Comparison of ENCODE assay signal across 8 cellular contexts in genomic region chr6:157644043-157644810, GRCh38.
DNase-seq lines count a peak whose midpoint lies in the region; ATAC-seq and TF ChIP-seq lines count a peak whose summit lies in the region.

No MANE protein-coding gene starts in this region.

- H3K27ac Mint-ChIP-seq in neural progenitor cell: no peak overlapping the region

- BruUV-seq in PC-3 (replicated peaks; lab: Mats Ljungman, UMichigan): no TSS peak

- H3K9me2 ChIP-seq in PC-3 (replicated peaks; ENCODE audit: low read length): no peaks in the 10 kb centered on the region

- intact Hi-C loops in PC-3 (cut with micrococcal nuclease): loop anchor here (1.0 kb wide), 1 partner anchor 23 kb away; no protein-coding TSS in a partner anchor
- intact Hi-C loops in dorsolateral prefrontal cortex (cut with DNase I): no loop called here

- H3K4me1 ChIP-seq in PC-3 (ENCODE audit: insufficient read depth, low read length) (no peaks in the 10 kb centered on the region), neural progenitor cell (peaks cover 18% of the 10 kb centered on the region)

- H3K9me3 Mint-ChIP-seq in neural progenitor cell: no peaks in the 10 kb centered on the region

- DNase-seq in HCEC 1CT: peak; percentile 17
- DNase-seq in PC-3: peak; percentile 28
- peak in 7 of 10 donors; percentile 47 to 63 (median 54) for DNase-seq in dorsolateral prefrontal cortex
- DNase-seq in stimulated activated CD4-positive, alpha-beta T cell treated with anti-CD3 and anti-CD28 coated beads, Interleukin-2, amount 100 ng/mL, for 48 hours: peak; percentile 11 to 24
- DNase-seq in NCI-H1048 (lab: John Stamatoyannopoulos, UW): no peak
- DNase-seq in neural progenitor cell (ENCODE audit: low spot score): no peak
- no peak for DNase-seq in CD1c-positive myeloid dendritic cell (ENCODE audit: extremely low spot score)
- no peak for DNase-seq in Kasumi-1 (lab: John Stamatoyannopoulos, UW)

- H3K27me3 ChIP-seq in PC-3 (ENCODE audit: low read length) (no peaks in the 10 kb centered on the region), dorsolateral prefrontal cortex (no peaks in the 10 kb centered on the region), neural progenitor cell (no peaks in the 10 kb centered on the region)

- POLR2A ChIA-PET in PC-3 (lab: Charles Lee; ENCODE audit: unreplicated experiment): no interaction called here

- H3K27ac ChIP-seq in PC-3 (ENCODE audit: low read length) (no peak overlapping the region), dorsolateral prefrontal cortex (no peak overlapping the region), neural progenitor cell (no peak overlapping the region)

- peak; percentile 73 for ATAC-seq in PC-3

- no peak overlapping the region for H3K9ac ChIP-seq in PC-3 (ENCODE audit: low read length)
- H3K9ac ChIP-seq in neural progenitor cell: no peak overlapping the region

- H3K4me1 Mint-ChIP-seq in neural progenitor cell: peaks cover 15% of the 10 kb centered on the region

- H3K4me3 ChIP-seq in PC-3 (ENCODE audit: low read length): no peak overlapping the region
- no peak overlapping the region for H3K4me3 ChIP-seq in dorsolateral prefrontal cortex
- no peak overlapping the region for H3K4me3 ChIP-seq in neural progenitor cell

- H2AFZ ChIP-seq in PC-3 (ENCODE audit: low read length): no peak overlapping the region
- H2AFZ ChIP-seq in neural progenitor cell (replicated peaks): no peak overlapping the region

- TF ChIP-seq CTCF in PC-3 (conservative IDR thresholded peaks at IDR 0.05; ENCODE audit: low read depth, low read length) (peak; percentile 57), dorsolateral prefrontal cortex (IDR thresholded peaks at IDR 0.05 in 54 of 56, conservative IDR thresholded peaks at IDR 0.05 in 2 of 56; ENCODE audit: low read depth in 1 of 56, partially characterized antibody in 56 of 56) (peak in 48 of 56 donors; percentile 13 to 59 (median 36)), neural progenitor cell (IDR thresholded peaks at IDR 0.05) (no peak)

- H3K36me3 ChIP-seq in PC-3 (ENCODE audit: low read depth, low read length): no peaks in the 10 kb centered on the region
- no peaks in the 10 kb centered on the region for H3K36me3 ChIP-seq in neural progenitor cell

- H3K4me3 Mint-ChIP-seq in neural progenitor cell: no peak overlapping the region

- H3K4me2 ChIP-seq in PC-3 (ENCODE audit: low read length) (no peak overlapping the region), neural progenitor cell (no peak overlapping the region)

- H3K79me2 ChIP-seq in PC-3 (ENCODE audit: low read length) (no peaks in the 10 kb centered on the region), neural progenitor cell (ENCODE audit: low read depth) (no peaks in the 10 kb centered on the region)

- CTCF ChIA-PET in PC-3 (lab: Charles Lee): interaction anchor here (0.5 kb wide), 1 partner anchor 118 kb away, joined by 3 read pairs; no protein-coding TSS in a partner anchor

- no peaks in the 10 kb centered on the region for H4K20me1 ChIP-seq in PC-3 (ENCODE audit: low read length)
- no peaks in the 10 kb centered on the region for H4K20me1 ChIP-seq in neural progenitor cell (ENCODE audit: low read depth)

- no peaks in the 10 kb centered on the region for H3F3A ChIP-seq in PC-3 (ENCODE audit: low read length, unreplicated experiment)
- no peaks in the 10 kb centered on the region for H3F3A ChIP-seq in neural progenitor cell (ENCODE audit: low read depth)

- peaks cover 8% of the 10 kb centered on the region for H3K36me3 Mint-ChIP-seq in neural progenitor cell

- no peaks in the 10 kb centered on the region for H3K9me3 ChIP-seq in PC-3 (ENCODE audit: low read length)
- no peaks in the 10 kb centered on the region for H3K9me3 ChIP-seq in neural progenitor cell (ENCODE audit: low read depth)

- H3K27me3 Mint-ChIP-seq in neural progenitor cell (ENCODE audit: insufficient read depth, low read depth): peaks cover 2% of the 10 kb centered on the region

Comparison
In these comparisons a context has a peak if more than half of its experiments do, and no peak if none do; other contexts are left out.
1. DNase-seq: peak in HCEC 1CT (single experiment), PC-3 (single experiment), dorsolateral prefrontal cortex (7 of 10) and stimulated activated CD4-positive, alpha-beta T cell treated with anti-CD3 and anti-CD28 coated beads, Interleukin-2, amount 100 ng/mL, for 48 hours (2 of 2); none in NCI-H1048 (single experiment), neural progenitor cell (single experiment), CD1c-positive myeloid dendritic cell (single experiment) and Kasumi-1 (0 of 2).